In genomic region chr17:73683788-73684582, GRCh38 we compare ENCODE assay signal across 26 cellular contexts. TPM values are rescaled to one million over a fixed set of nuclear protein-coding genes. Genes with fewer than 3 reads are reported as not detected.
DNase-seq lines count a peak whose midpoint lies in the region; ATAC-seq and TF ChIP-seq lines count a peak whose summit lies in the region.
"Had no signal": no experiment of that assay in that cellular context is flagged by ENCODE, and none has a peak within 500 bp of the region (broad histone marks: within the 10 kb centered on the region; RNA-seq: fewer than 3 reads in every experiment).

No MANE protein-coding gene starts in this region.

- H3K4me1 ChIP-seq in esophagus squamous epithelium: no peaks in the 10 kb centered on the region
- H3K4me1 ChIP-seq: upper lobe of right lung had no signal

- DNase-seq in DMS 273 (lab: John Stamatoyannopoulos, UW; ENCODE audit: unreplicated experiment) (peak; percentile 65), DMS 273 treated with DMSO at 0.1 percent for 48 hours (lab: John Stamatoyannopoulos, UW) (no peak), NCI-H1694 (lab: John Stamatoyannopoulos, UW) (peak; percentile 48), NCI-H748 (lab: John Stamatoyannopoulos, UW; ENCODE audit: unreplicated experiment) (peak; percentile 45), left kidney (ENCODE audit: low read depth, low spot score) (peak; percentile 29), esophagus squamous epithelium (lab: John Stamatoyannopoulos, UW) (no peak), GDM1 (lab: John Stamatoyannopoulos, UW) (no peak)
- DNase-seq: activated CD4-positive, alpha-beta T cell treated with anti-CD3 and anti-CD28 coated beads, Interleukin-2, amount 10 ng/mL, durations not matched to agents 24 days and 14 days; activated CD8-positive, alpha-beta memory T cell treated with anti-CD3 and anti-CD28 coated beads for 24 hours; activated naive CD4-positive, alpha-beta T cell treated with anti-CD3 and anti-CD28 coated beads, Interleukin-2, amount 50 U/mL, for 16 hours; activated T-cell treated with anti-CD3 and anti-CD28 coated beads for 4 hours; C1 segment of cervical spinal cord; COR-L47; DMS79 treated with DMSO at 0.1 percent for 48 hours; GF-D8; hippocampal formation; NCI-H187 treated with DMSO at 0.1 percent for 48 hours; ovary; stimulated activated naive CD4-positive, alpha-beta T cell; upper lobe of right lung had no signal

- H3K4me3 ChIP-seq in esophagus squamous epithelium: no peak overlapping the region
- H3K4me3 ChIP-seq: ovary, upper lobe of right lung had no signal

- no peak for TF ChIP-seq CTCF in esophagus squamous epithelium (IDR thresholded peaks at IDR 0.05)

- TF ChIP-seq POLR2A in esophagus squamous epithelium (IDR thresholded peaks at IDR 0.05): no peak

- intact Hi-C loops in esophagus squamous epithelium (cut with DNase I): no loop called here

- H3K27me3 ChIP-seq in esophagus squamous epithelium: peaks cover 0 to 39% (median 0%) of the 10 kb centered on the region in 4 donors
- H3K27me3 ChIP-seq: ovary, upper lobe of right lung had no signal

- no peaks in the 10 kb centered on the region for H3K9me3 ChIP-seq in esophagus squamous epithelium
- H3K9me3 ChIP-seq: upper lobe of right lung had no signal

- no peak overlapping the region for H3K27ac ChIP-seq in esophagus squamous epithelium
- H3K27ac ChIP-seq: 22Rv1, ovary, upper lobe of right lung had no signal

- H3K36me3 ChIP-seq in esophagus squamous epithelium: no peaks in the 10 kb centered on the region
- H3K36me3 ChIP-seq: ovary, upper lobe of right lung had no signal

- WGBS in esophagus squamous epithelium, 2 donors: 43 to 49% methylated on average over 5 to 8 of the region's 8 CpGs

- ATAC-seq in HG03108 (IDR thresholded peaks at IDR 0.05; ENCODE audit: unreplicated experiment): no peak
- ATAC-seq: HCT116, Panc1, upper lobe of right lung had no signal

RNA-seq across cellular contexts. Expression of gene SDK2, which starts 39.7 kb away (rescaled TPM):
- total RNA-seq in esophagus squamous epithelium: 1 to 10 TPM; 1.7 to 5.5 (median 2.4) TPM
- total RNA-seq: endothelial cell of umbilical vein, HT-29 had no signal

Comparison
In these comparisons a context has a peak if more than half of its experiments do, and no peak if none do; other contexts are left out.
1. DNase-seq: peak in DMS 273 (single experiment), NCI-H1694 (single experiment), NCI-H748 (single experiment) and left kidney (single experiment); none in DMS 273 treated with DMSO at 0.1 percent for 48 hours (single experiment), esophagus squamous epithelium (single experiment) and GDM1 (single experiment).